ENCODE assay signal across 36 cellular contexts in genomic region chr5:128757560-128757959, GRCh38.
"Had no signal": no experiment of that assay in that cellular context is flagged by ENCODE, and none has a peak within 500 bp of the region (broad histone marks: within the 10 kb centered on the region; RNA-seq: fewer than 3 reads in every experiment).

No MANE protein-coding gene starts in this region.

- H3K27ac ChIP-seq: body of pancreas, brain microvascular endothelial cell, breast epithelium, WERI-Rb-1 had no signal

- H3K36me3 Mint-ChIP-seq: activated CD8-positive, alpha-beta memory T cell treated with anti-CD3 and anti-CD28 coated beads, Interleukin-2, amount 10 ng/mL, durations not matched to agents 7 days and 5 days; activated naive CD4-positive, alpha-beta T cell treated with anti-CD3 and anti-CD28 coated beads, Interleukin-2, amount 10 ng/mL, durations not matched to agents 7 days and 5 days; activated naive CD4-positive, alpha-beta T cell treated with anti-CD3 and anti-CD28 coated beads, Interleukin-2, amount 50 U/mL, for 24 hours; activated naive CD8-positive, alpha-beta T cell; activated naive CD8-positive, alpha-beta T cell treated with anti-CD3 and anti-CD28 coated beads, Interleukin-2, amount 10 ng/mL, durations not matched to agents 7 days and 5 days; WTC11 had no signal

- H3K4me3 ChIP-seq: body of pancreas, breast epithelium had no signal

- H3K27me3 Mint-ChIP-seq: activated CD4-positive, alpha-beta memory T cell treated with anti-CD3 and anti-CD28 coated beads, Interleukin-2, amount 10 ng/mL, durations not matched to agents 7 days and 5 days; activated CD4-positive, alpha-beta T cell treated with anti-CD3 and anti-CD28 coated beads for 36 hours; activated CD4-positive, alpha-beta T cell treated with anti-CD3 and anti-CD28 coated beads, Interleukin-2, amount 10 ng/mL, durations not matched to agents 7 days and 5 days; activated CD8-positive, alpha-beta memory T cell treated with anti-CD3 and anti-CD28 coated beads, Interleukin-2, amount 10 ng/mL, durations not matched to agents 7 days and 5 days; activated naive CD4-positive, alpha-beta T cell treated with anti-CD3 and anti-CD28 coated beads, Interleukin-2, amount 10 ng/mL, durations not matched to agents 7 days and 5 days; activated naive CD4-positive, alpha-beta T cell treated with anti-CD3 and anti-CD28 coated beads, Interleukin-2, amount 50 U/mL, for 24 hours; activated naive CD8-positive, alpha-beta T cell; activated naive CD8-positive, alpha-beta T cell treated with anti-CD3 and anti-CD28 coated beads, Interleukin-2, amount 10 ng/mL, durations not matched to agents 7 days and 5 days; activated naive CD8-positive, alpha-beta T cell treated with anti-CD3 and anti-CD28 coated beads, Interleukin-2, amount 50 U/mL, for 24 hours; activated T-cell treated with anti-CD3 and anti-CD28 coated beads, Interleukin-2, amount 50 U/mL, for 24 hours had no signal

- H3K9me3 ChIP-seq: body of pancreas, breast epithelium had no signal

- H3K27me3 ChIP-seq: body of pancreas, brain microvascular endothelial cell, breast epithelium had no signal

- H3K4me1 Mint-ChIP-seq: activated CD4-positive, alpha-beta memory T cell treated with anti-CD3 and anti-CD28 coated beads, Interleukin-2, amount 10 ng/mL, durations not matched to agents 7 days and 5 days; activated CD4-positive, alpha-beta T cell treated with anti-CD3 and anti-CD28 coated beads for 36 hours; activated CD4-positive, alpha-beta T cell treated with anti-CD3 and anti-CD28 coated beads, Interleukin-2, amount 10 ng/mL, durations not matched to agents 7 days and 5 days; activated CD8-positive, alpha-beta memory T cell treated with anti-CD3 and anti-CD28 coated beads, Interleukin-2, amount 10 ng/mL, durations not matched to agents 7 days and 5 days; activated naive CD4-positive, alpha-beta T cell treated with anti-CD3 and anti-CD28 coated beads, Interleukin-2, amount 10 ng/mL, durations not matched to agents 7 days and 5 days; activated naive CD4-positive, alpha-beta T cell treated with anti-CD3 and anti-CD28 coated beads, Interleukin-2, amount 50 U/mL, for 24 hours; activated naive CD8-positive, alpha-beta T cell treated with anti-CD3 and anti-CD28 coated beads, Interleukin-2, amount 10 ng/mL, durations not matched to agents 7 days and 5 days; activated naive CD8-positive, alpha-beta T cell treated with anti-CD3 and anti-CD28 coated beads, Interleukin-2, amount 50 U/mL, for 24 hours; WTC11 had no signal

- H3K27ac Mint-ChIP-seq: activated CD4-positive, alpha-beta memory T cell treated with anti-CD3 and anti-CD28 coated beads, Interleukin-2, amount 10 ng/mL, durations not matched to agents 7 days and 5 days; activated CD4-positive, alpha-beta T cell treated with anti-CD3 and anti-CD28 coated beads for 36 hours; activated CD4-positive, alpha-beta T cell treated with anti-CD3 and anti-CD28 coated beads, Interleukin-2, amount 10 ng/mL, durations not matched to agents 7 days and 5 days; activated CD8-positive, alpha-beta memory T cell treated with anti-CD3 and anti-CD28 coated beads, Interleukin-2, amount 10 ng/mL, durations not matched to agents 7 days and 5 days; activated CD8-positive, alpha-beta T cell treated with anti-CD3 and anti-CD28 coated beads, Interleukin-2, amount 10 ng/mL, durations not matched to agents 7 days and 5 days; activated naive CD4-positive, alpha-beta T cell treated with anti-CD3 and anti-CD28 coated beads, Interleukin-2, amount 10 ng/mL, durations not matched to agents 7 days and 5 days; activated naive CD4-positive, alpha-beta T cell treated with anti-CD3 and anti-CD28 coated beads, Interleukin-2, amount 50 U/mL, for 24 hours; activated naive CD8-positive, alpha-beta T cell; activated naive CD8-positive, alpha-beta T cell treated with anti-CD3 and anti-CD28 coated beads, Interleukin-2, amount 10 ng/mL, durations not matched to agents 7 days and 5 days; activated naive CD8-positive, alpha-beta T cell treated with anti-CD3 and anti-CD28 coated beads, Interleukin-2, amount 50 U/mL, for 24 hours; activated T-cell treated with anti-CD3 and anti-CD28 coated beads, Interleukin-2, amount 50 U/mL, for 24 hours; activated T-helper 2 cell treated with anti-CD3 and anti-CD28 coated beads, Interferon-gamma antibody, Interleukin-2, Interleukin-4, amounts not matched to agents 10 μg/mL and 5 μg/mL and 100 μg/mL, durations not matched to agents 14 hours and 24 hours and 36 hours; T-helper 1 cell treated with Interleukin-12 subunit alpha and Interleukin-12 subunit beta and Interleukin-4 antibody, amounts not matched to agents 30 μg/mL and 1 μg/mL, for 36 hours; T-helper 2 cell treated with Interferon-gamma antibody and Interleukin-4, amounts not matched to agents 5 μg/mL and 100 μg/mL, for 36 hours; WTC11 had no signal

- H3K9me3 Mint-ChIP-seq: activated CD4-positive, alpha-beta memory T cell treated with anti-CD3 and anti-CD28 coated beads, Interleukin-2, amount 10 ng/mL, durations not matched to agents 7 days and 5 days; activated CD4-positive, alpha-beta T cell treated with anti-CD3 and anti-CD28 coated beads, Interleukin-2, amount 10 ng/mL, durations not matched to agents 7 days and 5 days; activated naive CD4-positive, alpha-beta T cell treated with anti-CD3 and anti-CD28 coated beads, Interleukin-2, amount 10 ng/mL, durations not matched to agents 7 days and 5 days; activated naive CD4-positive, alpha-beta T cell treated with anti-CD3 and anti-CD28 coated beads, Interleukin-2, amount 50 U/mL, for 24 hours; activated T-helper 2 cell treated with anti-CD3 and anti-CD28 coated beads, Interferon-gamma antibody, Interleukin-2, Interleukin-4, amounts not matched to agents 10 μg/mL and 5 μg/mL and 100 μg/mL, durations not matched to agents 14 hours and 24 hours and 36 hours had no signal

- DNase-seq: activated CD4-positive, alpha-beta memory T cell treated with anti-CD3 and anti-CD28 coated beads, Interleukin-2, amount 10 ng/mL, durations not matched to agents 7 days and 5 days; activated CD4-positive, alpha-beta T cell treated with anti-CD3 and anti-CD28 coated beads for 1 hour; activated CD4-positive, alpha-beta T cell treated with anti-CD3 and anti-CD28 coated beads for 36 hours; activated CD4-positive, alpha-beta T cell treated with anti-CD3 and anti-CD28 coated beads for 48 hours; activated CD4-positive, alpha-beta T cell treated with anti-CD3 and anti-CD28 coated beads, Interleukin-2, amount 10 ng/mL, durations not matched to agents 7 days and 5 days; activated CD4-positive, alpha-beta T cell treated with anti-CD3 and anti-CD28 coated beads, Interleukin-2, amount 50 U/mL, for 48 hours; activated CD4-positive, CD25-positive, alpha-beta regulatory T cell; activated CD8-positive, alpha-beta memory T cell treated with anti-CD3 and anti-CD28 coated beads for 24 hours; activated CD8-positive, alpha-beta memory T cell treated with anti-CD3 and anti-CD28 coated beads, Interleukin-2, amount 10 ng/mL, durations not matched to agents 7 days and 5 days; activated CD8-positive, alpha-beta memory T cell treated with anti-CD3 and anti-CD28 coated beads, Interleukin-2, amount 50 U/mL, for 48 hours; activated CD8-positive, alpha-beta T cell treated with anti-CD3 and anti-CD28 coated beads, Interleukin-2, amount 10 ng/mL, durations not matched to agents 7 days and 5 days; activated effector memory CD4-positive, alpha-beta T cell treated with Interleukin-2 at 50 U/mL for 16 hours; activated gamma-delta T cell; activated naive CD4-positive, alpha-beta T cell treated with anti-CD3 and anti-CD28 coated beads, Interleukin-2, amount 10 ng/mL, durations not matched to agents 7 days and 5 days; activated naive CD4-positive, alpha-beta T cell treated with Interleukin-2 at 50 U/mL for 16 hours; activated naive CD8-positive, alpha-beta T cell treated with anti-CD3 and anti-CD28 coated beads, Interleukin-2, amount 10 ng/mL, durations not matched to agents 7 days and 5 days; activated naive CD8-positive, alpha-beta T cell treated with anti-CD3 and anti-CD28 coated beads, Interleukin-2, amount 50 U/mL, for 24 hours; activated T-cell treated with anti-CD3 and anti-CD28 coated beads, Interleukin-2, amount 50 U/mL, for 24 hours; activated T-cell treated with anti-CD3 and anti-CD28 coated beads, Interleukin-2, amount 50 U/mL, for 48 hours; amygdala; aorta; body of pancreas; brain microvascular endothelial cell; central memory CD4-positive, alpha-beta T cell; SW 1271; T-helper 1 cell; T-helper 2 cell; T-helper 9 cell; WERI-Rb-1 had no signal

- H3K36me3 ChIP-seq: brain microvascular endothelial cell, breast epithelium, WERI-Rb-1 had no signal

- H3K4me3 Mint-ChIP-seq: activated CD4-positive, alpha-beta memory T cell treated with anti-CD3 and anti-CD28 coated beads, Interleukin-2, amount 10 ng/mL, durations not matched to agents 7 days and 5 days; activated CD4-positive, alpha-beta T cell treated with anti-CD3 and anti-CD28 coated beads for 36 hours; activated CD4-positive, alpha-beta T cell treated with anti-CD3 and anti-CD28 coated beads, Interleukin-2, amount 10 ng/mL, durations not matched to agents 7 days and 5 days; activated CD8-positive, alpha-beta memory T cell treated with anti-CD3 and anti-CD28 coated beads, Interleukin-2, amount 10 ng/mL, durations not matched to agents 7 days and 5 days; activated CD8-positive, alpha-beta T cell treated with anti-CD3 and anti-CD28 coated beads, Interleukin-2, amount 10 ng/mL, durations not matched to agents 7 days and 5 days; activated naive CD4-positive, alpha-beta T cell treated with anti-CD3 and anti-CD28 coated beads, Interleukin-2, amount 10 ng/mL, durations not matched to agents 7 days and 5 days; activated naive CD4-positive, alpha-beta T cell treated with anti-CD3 and anti-CD28 coated beads, Interleukin-2, amount 50 U/mL, for 24 hours; activated naive CD8-positive, alpha-beta T cell; activated naive CD8-positive, alpha-beta T cell treated with anti-CD3 and anti-CD28 coated beads, Interleukin-2, amount 10 ng/mL, durations not matched to agents 7 days and 5 days; activated naive CD8-positive, alpha-beta T cell treated with anti-CD3 and anti-CD28 coated beads, Interleukin-2, amount 50 U/mL, for 24 hours; activated T-cell treated with anti-CD3 and anti-CD28 coated beads, Interleukin-2, amount 50 U/mL, for 24 hours; T-helper 1 cell treated with Interleukin-12 subunit alpha and Interleukin-12 subunit beta and Interleukin-4 antibody, amounts not matched to agents 30 μg/mL and 1 μg/mL, for 36 hours; T-helper 2 cell treated with Interferon-gamma antibody and Interleukin-4, amounts not matched to agents 5 μg/mL and 100 μg/mL, for 36 hours; WTC11 had no signal

- H3K4me1 ChIP-seq: body of pancreas, breast epithelium had no signal
